Comparison of ENCODE assay signal across 18 cellular contexts in genomic region chr1:108880850-108881249, GRCh38. TPM values are rescaled to one million over a fixed set of nuclear protein-coding genes. Genes with fewer than 3 reads are reported as not detected.
DNase-seq lines count a peak whose midpoint lies in the region; ATAC-seq and TF ChIP-seq lines count a peak whose summit lies in the region.
"Had no signal": no experiment of that assay in that cellular context is flagged by ENCODE, and none has a peak within 500 bp of the region (broad histone marks: within the 10 kb centered on the region; RNA-seq: fewer than 3 reads in every experiment).

No MANE protein-coding gene starts in this region.

- H3K27me3 ChIP-seq in cardiac muscle cell: no peaks in the 10 kb centered on the region
- H3K27me3 ChIP-seq in heart right ventricle: no peaks in the 10 kb centered on the region
- no peaks in the 10 kb centered on the region for H3K27me3 ChIP-seq in adipocyte (replicated peaks; ENCODE audit: control insufficient read depth, insufficient read depth, low read length)
- H3K27me3 ChIP-seq in left lung: no peaks in the 10 kb centered on the region
- no peaks in the 10 kb centered on the region for H3K27me3 ChIP-seq in WERI-Rb-1 (ENCODE audit: insufficient read depth, low read depth, severe bottlenecking)
- H3K27me3 ChIP-seq: ascending aorta, pancreas, transverse colon had no signal

- H3K9me3 ChIP-seq in cardiac muscle cell (ENCODE audit: low read depth) (no peaks in the 10 kb centered on the region), heart right ventricle (no peaks in the 10 kb centered on the region), adipocyte (ENCODE audit: control insufficient read depth, low read length) (no peaks in the 10 kb centered on the region), left lung (no peaks in the 10 kb centered on the region), WERI-Rb-1 (ENCODE audit: severe bottlenecking) (no peaks in the 10 kb centered on the region)
- H3K9me3 ChIP-seq: ascending aorta, pancreas, transverse colon had no signal

- 91% methylated on average over 3 of the region's 3 CpGs for WGBS in heart right ventricle, 2 donors

- H3K27ac ChIP-seq in cardiac muscle cell: no peak overlapping the region
- H3K27ac ChIP-seq in heart right ventricle: no peak overlapping the region
- peak overlapping the region in 1 of 2 donors; percentile 1 for H3K27ac ChIP-seq in left lung
- no peak overlapping the region for H3K27ac ChIP-seq in WERI-Rb-1
- H3K27ac ChIP-seq: ascending aorta, pancreas, transverse colon had no signal

- TF ChIP-seq CTCF in cardiac muscle cell (IDR thresholded peaks at IDR 0.05; ENCODE audit: low read depth, low read length) (no peak), heart right ventricle (IDR thresholded peaks at IDR 0.05) (no peak), fibroblast of pulmonary artery (IDR thresholded peaks at IDR 0.05; ENCODE audit: low read length, missing control alignments) (no peak), left lung (IDR thresholded peaks at IDR 0.05) (no peak), WERI-Rb-1 (IDR thresholded peaks at IDR 0.05; ENCODE audit: low read depth, low read length) (no peak)

- no peak overlapping the region for H3K4me3 ChIP-seq in cardiac muscle cell
- no peak overlapping the region for H3K4me3 ChIP-seq in heart right ventricle
- no peak overlapping the region for H3K4me3 ChIP-seq in adipocyte (ENCODE audit: low read length)
- no peak overlapping the region for H3K4me3 ChIP-seq in fibroblast of pulmonary artery (replicated peaks; ENCODE audit: low read depth, low read length)
- H3K4me3 ChIP-seq in left lung: no peak overlapping the region
- no peak overlapping the region for H3K4me3 ChIP-seq in WERI-Rb-1 (ENCODE audit: low read depth, low read length)
- H3K4me3 ChIP-seq: ascending aorta, pancreas, skin epidermis, transverse colon had no signal

- DNase-seq in cardiac muscle cell (ENCODE audit: low read depth in 1 of 2, low spot score in 1 of 2): peak; percentile 5 to 18
- no peak for DNase-seq in heart right ventricle
- DNase-seq in adipocyte (ENCODE audit: low read depth): peak; percentile 10
- DNase-seq in fibroblast of pulmonary artery (ENCODE audit: low read depth): peak; percentile 16
- DNase-seq in left lung: no peak
- DNase-seq in HK-2 (ENCODE audit: unreplicated experiment): no peak
- no peak for DNase-seq in WERI-Rb-1
- DNase-seq: activated CD8-positive, alpha-beta memory T cell treated with anti-CD3 and anti-CD28 coated beads, Interleukin-2, amount 50 U/mL, for 4 hours; CD8-positive, alpha-beta memory T cell; hippocampal formation; NCI-H187; pancreas; SIG-M5; transverse colon had no signal

- H3K4me1 ChIP-seq in cardiac muscle cell (ENCODE audit: low read depth) (peaks cover 5% of the 10 kb centered on the region), heart right ventricle (peaks cover 0 to 35% (median 11%) of the 10 kb centered on the region in 9 donors), adipocyte (ENCODE audit: control insufficient read depth, insufficient read depth, low read length) (peaks cover 16% of the 10 kb centered on the region), left lung (peaks cover 7 to 34% of the 10 kb centered on the region in 2 donors)

- intact Hi-C loops in heart right ventricle (cut with DNase I) (no loop called here), left lung (cut with DNase I) (no loop called here)

- H3K36me3 ChIP-seq in cardiac muscle cell (no peaks in the 10 kb centered on the region), heart right ventricle (no peaks in the 10 kb centered on the region), adipocyte (ENCODE audit: control insufficient read depth, insufficient read depth, low read length, severe bottlenecking) (no peaks in the 10 kb centered on the region), left lung (no peaks in the 10 kb centered on the region), WERI-Rb-1 (peaks cover 3% of the 10 kb centered on the region)
- H3K36me3 ChIP-seq: ascending aorta, pancreas, transverse colon had no signal

- ATAC-seq in heart right ventricle (no peak), HG03442 (IDR thresholded peaks at IDR 0.05; ENCODE audit: unreplicated experiment) (no peak), left lung (no peak)
- ATAC-seq: pancreas had no signal

- no peak overlapping the region for H3K9ac ChIP-seq in adipocyte (ENCODE audit: low read length)

RNA-seq across cellular contexts. Expression of gene GPSM2, which starts 4.1 kb away (rescaled TPM):
- total RNA-seq in cardiac muscle cell: 7.3 and 13.9 TPM in 2 replicates
- 4.1 and 21.0 TPM in 2 replicates for polyA plus RNA-seq in cardiac muscle cell
- total RNA-seq in heart right ventricle: 1 to 10 TPM in 8 of 10 donors, under 1 TPM in 2; 0.66 to 6.4 (median 1.8) TPM
- polyA plus RNA-seq in heart right ventricle: 1 to 10 TPM; 1.3 to 3.2 TPM
- total RNA-seq in left lung: 10 to 100 TPM; 25.1 to 27.0 TPM

RNA-seq across cellular contexts. Expression of gene AKNAD1, which starts 24.0 kb away (rescaled TPM):
- not detected in 2 replicates for total RNA-seq in cardiac muscle cell
- not detected in 2 replicates for polyA plus RNA-seq in cardiac muscle cell
- not detected for total RNA-seq in heart right ventricle
- under 1 TPM; 0.06 to 0.15 TPM for polyA plus RNA-seq in heart right ventricle
- total RNA-seq in left lung: not detected
- total RNA-seq: ascending aorta; CD8-positive, alpha-beta memory T cell; pancreas; T-helper 2 cell treated with Interferon-gamma antibody and Interleukin-4, amounts not matched to agents 100 ng/mL and 5 ng/mL, for 36 hours; transverse colon had no signal
- polyA plus RNA-seq: CD8-positive, alpha-beta memory T cell had no signal

Comparison
In these comparisons a context has a peak if more than half of its experiments do, and no peak if none do; other contexts are left out.
1. DNase-seq: peak in cardiac muscle cell (2 of 2), adipocyte (single experiment) and fibroblast of pulmonary artery (single experiment); none in heart right ventricle (0 of 2), left lung (0 of 2), HK-2 (single experiment) and WERI-Rb-1 (single experiment).